ENCODE assay signal across 9 cellular contexts in the genomic region with DNA sequence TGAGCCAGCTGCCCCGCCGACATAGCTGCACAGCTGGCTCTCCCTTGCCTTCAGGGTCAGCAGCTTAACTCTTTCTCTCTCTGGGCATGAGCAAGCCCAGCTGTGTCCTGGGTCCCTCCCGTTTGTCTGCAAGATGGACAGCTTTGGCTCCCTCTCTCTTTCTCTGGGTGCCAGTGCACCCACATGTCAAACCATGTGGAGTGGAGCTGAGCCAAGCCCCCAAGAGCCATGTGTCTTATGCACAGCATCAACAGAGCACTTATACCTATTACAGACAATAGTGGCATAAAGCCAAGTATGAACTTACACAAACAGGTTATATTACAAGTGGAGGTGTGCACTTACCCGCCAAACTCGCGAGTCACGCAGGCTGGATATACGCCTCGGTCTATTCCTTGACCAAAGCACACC. TPM values are rescaled to one million over a fixed set of nuclear protein-coding genes. Genes with fewer than 3 reads are reported as not detected.
DNase-seq lines count a peak whose midpoint lies in the region; ATAC-seq and TF ChIP-seq lines count a peak whose summit lies in the region.
"Had no signal": no experiment of that assay in that cellular context is flagged by ENCODE, and none has a peak within 500 bp of the region (broad histone marks: within the 10 kb centered on the region; RNA-seq: fewer than 3 reads in every experiment).

No MANE protein-coding gene starts in this region.

- no peaks in the 10 kb centered on the region for H3K27me3 ChIP-seq in MG63

- no peak for ATAC-seq in HG03095 (IDR thresholded peaks at IDR 0.05; ENCODE audit: unreplicated experiment)
- ATAC-seq in HG02852 (IDR thresholded peaks at IDR 0.05; ENCODE audit: unreplicated experiment) = no peak

- DNase-seq in NCI-H345 (lab: John Stamatoyannopoulos, UW) (peak; percentile 27), NCI-H345 treated with DMSO at 0.1 percent for 48 hours (lab: John Stamatoyannopoulos, UW; ENCODE audit: unreplicated experiment) (no peak), MG63 (peak; percentile 53), astrocyte of the spinal cord (ENCODE audit: low read depth, low spot score) (peak; percentile 36), medulla oblongata (ENCODE audit: extremely low spot score) (peak; percentile 17), NCI-H226 (no peak)

- H3K36me3 ChIP-seq in MG63 = no peaks in the 10 kb centered on the region

- TF ChIP-seq CTCF in astrocyte of the spinal cord (IDR thresholded peaks at IDR 0.05; ENCODE audit: low read depth, low read length) = peak; percentile 61

- in situ Hi-C loops in astrocyte of the spinal cord (cut with HindIII; ENCODE audit: low sequenced_read_pairs) = no loop called here

- H3K4me3 ChIP-seq in MG63 (no peak overlapping the region), astrocyte of the spinal cord (ENCODE audit: low read depth, low read length) (no peak overlapping the region)

- no peaks in the 10 kb centered on the region for H3K9me3 ChIP-seq in MG63
- H3K9me3 ChIP-seq: Caco-2 had no signal

RNA-seq across cellular contexts. Expression of a gene that starts 35.7 kb away (rescaled TPM):
- 17.9 and 25.9 TPM in 2 replicates for total RNA-seq in MG63 (2014; rRNA removed; shearing (Covaris generic); ENCODE audit: low replicate concordance)

RNA-seq across cellular contexts. Expression of a gene that starts 49.2 kb away (rescaled TPM):
- total RNA-seq in MG63 (2014; rRNA removed; shearing (Covaris generic); ENCODE audit: low replicate concordance) = 0.10 and 1.4 TPM in 2 replicates

Comparison
In these comparisons a context has a peak if more than half of its experiments do, and no peak if none do; other contexts are left out.
1. DNase-seq: peak in NCI-H345 (single experiment), MG63 (single experiment), astrocyte of the spinal cord (single experiment) and medulla oblongata (single experiment); none in NCI-H345 treated with DMSO at 0.1 percent for 48 hours (single experiment) and NCI-H226 (single experiment).